16 cellular contexts compared by ENCODE assay signal in genomic region chr17:28124962-28125361, GRCh38.
"Had no signal": no experiment of that assay in that cellular context is flagged by ENCODE, and none has a peak within 500 bp of the region (broad histone marks: within the 10 kb centered on the region; RNA-seq: fewer than 3 reads in every experiment).

No MANE protein-coding gene starts in this region.

- H3K4me1 ChIP-seq: lower lobe of right lung, thyroid gland had no signal

- H3K9me3 ChIP-seq: adrenal gland, lower lobe of right lung, thyroid gland had no signal

- H3K4me3 ChIP-seq: adrenal gland, lower lobe of right lung, thyroid gland had no signal

- ATAC-seq: activated CD4-positive, alpha-beta T cell treated with anti-CD3 and anti-CD28 coated beads for 36 hours; activated CD8-positive, alpha-beta memory T cell treated with anti-CD3 and anti-CD28 coated beads, Interleukin-2, amount 10 ng/mL, durations not matched to agents 7 days and 5 days; esophagus mucosa; stimulated activated naive B cell treated with anti-CD40 and anti-IgM and Interleukin-4, amounts not matched to agents 10 μg/mL and 1 μg/mL and 100 μg/mL, for 72 hours had no signal

- DNase-seq: activated CD4-positive, alpha-beta memory T cell treated with anti-CD3 and anti-CD28 coated beads for 36 hours; activated CD4-positive, alpha-beta T cell treated with anti-CD3 and anti-CD28 coated beads for 36 hours; activated CD8-positive, alpha-beta memory T cell treated with anti-CD3 and anti-CD28 coated beads, Interleukin-2, amount 10 ng/mL, durations not matched to agents 7 days and 5 days; activated T-cell treated with anti-CD3 and anti-CD28 coated beads, Interleukin-2, amount 50 U/mL, for 1 hour; adrenal gland; hypothalamus; lower lobe of right lung; naive B cell; stimulated activated CD4-positive, alpha-beta T cell treated with anti-CD3 and anti-CD28 coated beads, Interleukin-15, amount 100 ng/mL, for 24 hours; stimulated activated CD4-positive, alpha-beta T cell treated with anti-CD3 and anti-CD28 coated beads, Interleukin-4, amount 100 ng/mL, for 1 hour; stimulated activated naive B cell treated with anti-CD40 and anti-IgM and Interleukin-4, amounts not matched to agents 10 μg/mL and 1 μg/mL and 100 μg/mL, for 72 hours; T-helper 2 cell; thyroid gland had no signal

- FAIRE-seq: colon, endometrium had no signal

- H3K27me3 ChIP-seq: adrenal gland, thyroid gland had no signal

- H3K27ac ChIP-seq: adrenal gland, lower lobe of right lung, thyroid gland had no signal
